Comparison of ENCODE assay signal across 22 cellular contexts in genomic region chr6:165755583-165755982, GRCh38.
"Had no signal": no experiment of that assay in that cellular context is flagged by ENCODE, and none has a peak within 500 bp of the region (broad histone marks: within the 10 kb centered on the region; RNA-seq: fewer than 3 reads in every experiment).

No MANE protein-coding gene starts in this region.

- ATAC-seq: activated CD4-positive, alpha-beta T cell treated with anti-CD3 and anti-CD28 coated beads for 36 hours; activated naive CD4-positive, alpha-beta T cell treated with anti-CD3 and anti-CD28 coated beads, Interleukin-2, amount 50 U/mL, for 72 hours; effector memory CD8-positive, alpha-beta T cell; foreskin keratinocyte; left ventricle myocardium superior; naive thymus-derived CD4-positive, alpha-beta T cell; sciatic nerve; stimulated activated memory B cell treated with anti-CD40 and anti-IgM and Interleukin-4, amounts not matched to agents 10 μg/mL and 1 μg/mL and 100 μg/mL, for 72 hours had no signal

- H3K27ac ChIP-seq: adrenal gland, epithelial cell of prostate, foreskin keratinocyte, neutrophil, parathyroid adenoma, thyroid gland had no signal

- H3K9me3 ChIP-seq: adrenal gland, neutrophil, thyroid gland had no signal

- H3K4me1 Mint-ChIP-seq: activated CD4-positive, alpha-beta T cell treated with anti-CD3 and anti-CD28 coated beads for 36 hours; memory B cell; naive thymus-derived CD4-positive, alpha-beta T cell; stimulated activated memory B cell treated with anti-CD40 and anti-IgM and Interleukin-4, amounts not matched to agents 10 μg/mL and 1 μg/mL and 100 μg/mL, for 72 hours had no signal

- H3K36me3 Mint-ChIP-seq: activated naive CD4-positive, alpha-beta T cell treated with anti-CD3 and anti-CD28 coated beads, Interleukin-2, amount 50 U/mL, for 72 hours; naive thymus-derived CD4-positive, alpha-beta T cell; stimulated activated memory B cell treated with anti-CD40 and anti-IgM and Interleukin-4, amounts not matched to agents 10 μg/mL and 1 μg/mL and 100 μg/mL, for 72 hours had no signal

- H3K27me3 Mint-ChIP-seq: memory B cell; stimulated activated memory B cell treated with anti-CD40 and anti-IgM and Interleukin-4, amounts not matched to agents 10 μg/mL and 1 μg/mL and 100 μg/mL, for 72 hours had no signal

- H3K4me1 ChIP-seq: adrenal gland, foreskin keratinocyte, parathyroid adenoma had no signal

- H3K27me3 ChIP-seq: adrenal gland, foreskin keratinocyte, neutrophil, thyroid gland had no signal

- DNase-seq: activated CD4-positive, alpha-beta T cell treated with anti-CD3 and anti-CD28 coated beads for 36 hours; activated CD4-positive, alpha-beta T cell treated with anti-CD3 and anti-CD28 coated beads, Interleukin-2, amount 50 U/mL, for 48 hours; activated gamma-delta T cell; adrenal gland; effector memory CD8-positive, alpha-beta T cell; foreskin keratinocyte; glutamatergic neuron; hippocampal formation; left ventricle myocardium superior; naive thymus-derived CD4-positive, alpha-beta T cell; stimulated activated CD4-positive, alpha-beta T cell treated with anti-CD3 and anti-CD28 coated beads, Interleukin-4, amount 100 ng/mL, for 1 hour; SW 1271; T-helper 2 cell; thyroid gland had no signal

- H3K27ac Mint-ChIP-seq: activated CD4-positive, alpha-beta T cell treated with anti-CD3 and anti-CD28 coated beads for 36 hours; activated naive CD4-positive, alpha-beta T cell treated with anti-CD3 and anti-CD28 coated beads, Interleukin-2, amount 50 U/mL, for 72 hours; effector memory CD8-positive, alpha-beta T cell; memory B cell; naive thymus-derived CD4-positive, alpha-beta T cell; stimulated activated memory B cell treated with anti-CD40 and anti-IgM and Interleukin-4, amounts not matched to agents 10 μg/mL and 1 μg/mL and 100 μg/mL, for 72 hours had no signal

- H3K9me3 Mint-ChIP-seq: activated naive CD4-positive, alpha-beta T cell treated with anti-CD3 and anti-CD28 coated beads, Interleukin-2, amount 50 U/mL, for 72 hours had no signal

- H3K4me3 ChIP-seq: adrenal gland, smooth muscle cell, thyroid gland had no signal

- H3K4me3 Mint-ChIP-seq: activated CD4-positive, alpha-beta T cell treated with anti-CD3 and anti-CD28 coated beads for 36 hours; effector memory CD8-positive, alpha-beta T cell; memory B cell; naive thymus-derived CD4-positive, alpha-beta T cell; stimulated activated memory B cell treated with anti-CD40 and anti-IgM and Interleukin-4, amounts not matched to agents 10 μg/mL and 1 μg/mL and 100 μg/mL, for 72 hours had no signal

- H3K36me3 ChIP-seq: adrenal gland, neutrophil, thyroid gland had no signal
